In the genomic region with DNA sequence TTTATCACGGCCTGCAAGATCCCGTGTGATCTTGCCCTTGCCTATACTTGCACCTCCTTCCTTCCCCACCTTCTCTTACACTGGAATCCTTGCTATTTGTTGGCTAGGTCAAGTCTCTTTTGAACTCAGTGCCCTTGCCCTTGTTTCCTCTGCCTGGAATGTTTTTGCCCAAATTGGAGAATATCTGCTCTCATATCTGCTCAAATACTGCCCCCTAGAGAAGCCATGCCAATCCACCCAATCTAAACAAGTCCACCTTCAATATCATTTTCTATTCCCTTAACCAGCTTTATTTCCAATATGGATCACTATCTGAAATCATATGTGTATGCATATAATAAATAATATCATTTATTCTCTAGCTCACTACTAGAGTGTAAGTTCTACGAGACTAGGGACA, we compare ENCODE assay signal across 24 cellular contexts.
A peak's percentile ranks its signal among the peaks of the same experiment; 100 is the strongest.
DNase-seq lines count a peak whose midpoint lies in the region; ATAC-seq and TF ChIP-seq lines count a peak whose summit lies in the region.
"Had no signal": no experiment of that assay in that cellular context is flagged by ENCODE, and none has a peak within 500 bp of the region (broad histone marks: within the 10 kb centered on the region; RNA-seq: fewer than 3 reads in every experiment).

No MANE protein-coding gene starts in this region.

- H3K9me3 ChIP-seq in SJCRH30 (replicated peaks) (no peaks in the 10 kb centered on the region), spleen (no peaks in the 10 kb centered on the region)
- H3K9me3 ChIP-seq: esophagus muscularis mucosa had no signal

- H3K4me1 ChIP-seq in SJCRH30 (no peaks in the 10 kb centered on the region), spleen (no peaks in the 10 kb centered on the region)
- H3K4me1 ChIP-seq: esophagus muscularis mucosa had no signal

- DNase-seq in Daoy (ENCODE audit: low read depth) (peak; percentile 2), HT1080 (ENCODE audit: low read depth) (peak; percentile 1), SJCRH30 (peak; percentile 6 to 20), iris pigment epithelial cell (ENCODE audit: low read depth) (peak; percentile 0), spleen (no peak), iPS-NIHi11 (ENCODE audit: low spot score) (no peak)
- DNase-seq in activated CD4-positive, CD25-positive, alpha-beta regulatory T cell (lab: John Stamatoyannopoulos, UW) = no peak
- DNase-seq: activated CD4-positive, alpha-beta T cell treated with anti-CD3 and anti-CD28 coated beads, Interleukin-2, amount 10 ng/mL, durations not matched to agents 7 days and 5 days; aorta; CD4-positive, CD25-positive, alpha-beta regulatory T cell; hypothalamus; kidney glomerular epithelial cell; mesenchymal stem cell; naive thymus-derived CD4-positive, alpha-beta T cell; NCI-H187 treated with DMSO at 0.1 percent for 48 hours; NCI-H2227 treated with DMSO at 0.1 percent for 48 hours; stimulated activated CD4-positive, alpha-beta T cell treated with anti-CD3 and anti-CD28 coated beads, Interleukin-4, amount 100 ng/mL, for 24 hours; stimulated activated naive CD4-positive, alpha-beta T cell treated with Interleukin-2 at 50 U/mL for 16 hours; T-helper 17 cell had no signal

- intact Hi-C loops in spleen (cut with DNase I; ENCODE audit: low total_unique reads) = no loop called here

- no peak for TF ChIP-seq CTCF in spleen (IDR thresholded peaks at IDR 0.05 in 8 of 11, conservative IDR thresholded peaks at IDR 0.05 in 3 of 11)

- H3K27ac ChIP-seq in SJCRH30 = no peak overlapping the region
- H3K27ac ChIP-seq in spleen = no peak overlapping the region
- H3K27ac ChIP-seq: esophagus muscularis mucosa had no signal

- ATAC-seq in GM18505 (IDR thresholded peaks at IDR 0.05; ENCODE audit: unreplicated experiment) = no peak
- ATAC-seq: activated naive CD4-positive, alpha-beta T cell treated with anti-CD3 and anti-CD28 coated beads, Interleukin-2, amount 50 U/mL, for 72 hours; activated T-helper 17 cell treated with anti-CD3 and anti-CD28 coated beads, Interleukin-2, amount 50 U/mL, for 72 hours; naive thymus-derived CD4-positive, alpha-beta T cell; Panc1; T-helper 17 cell had no signal

- H3K36me3 ChIP-seq in SJCRH30 (no peaks in the 10 kb centered on the region), spleen (no peaks in the 10 kb centered on the region)
- H3K36me3 ChIP-seq: esophagus muscularis mucosa had no signal

- H3K27me3 ChIP-seq in SJCRH30 (no peaks in the 10 kb centered on the region), spleen (replicated peaks in 1 of 7) (no peaks in the 10 kb centered on the region)
- H3K27me3 ChIP-seq: esophagus muscularis mucosa had no signal

- TF ChIP-seq POLR2A in spleen (IDR thresholded peaks at IDR 0.05) (no peak), GM18505 (IDR thresholded peaks at IDR 0.05; ENCODE audit: borderline replicate concordance, extremely low read depth, insufficient read depth, insufficient read length) (no peak)

- no peak overlapping the region for H3K4me3 ChIP-seq in SJCRH30
- no peak overlapping the region for H3K4me3 ChIP-seq in spleen
- H3K4me3 ChIP-seq: esophagus muscularis mucosa had no signal

- 58 to 85% (median 69%) methylated on average over 3 of the region's 3 CpGs for WGBS in spleen, 5 donors

Comparison
In these comparisons a context has a peak if more than half of its experiments do, and no peak if none do; other contexts are left out.
1. DNase-seq: peak in Daoy (single experiment), HT1080 (single experiment), SJCRH30 (2 of 2) and iris pigment epithelial cell (single experiment); none in spleen (single experiment), activated CD4-positive, CD25-positive, alpha-beta regulatory T cell (0 of 4) and iPS-NIHi11 (single experiment).